In the genomic region with DNA sequence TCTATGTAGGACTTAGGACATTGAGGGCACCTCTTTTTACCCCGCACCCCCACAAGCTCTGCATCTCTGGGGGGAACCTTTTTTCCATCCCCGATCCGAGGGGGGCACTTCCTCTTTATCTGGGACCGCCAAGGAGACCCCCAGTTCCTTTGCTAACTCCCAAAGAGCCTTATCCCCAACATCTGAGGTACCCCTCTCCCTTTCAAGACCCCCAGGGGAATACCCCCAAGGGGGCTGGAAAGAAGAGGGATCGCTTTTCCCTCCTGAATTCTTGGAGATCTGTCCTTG, we compare ENCODE assay signal across 9 cellular contexts. TPM values are rescaled to one million over a fixed set of nuclear protein-coding genes. Genes with fewer than 3 reads are reported as not detected.
A peak's percentile ranks its signal among the peaks of the same experiment; 100 is the strongest.
DNase-seq lines count a peak whose midpoint lies in the region; ATAC-seq and TF ChIP-seq lines count a peak whose summit lies in the region.
"Had no signal": no experiment of that assay in that cellular context is flagged by ENCODE, and none has a peak within 500 bp of the region (broad histone marks: within the 10 kb centered on the region; RNA-seq: fewer than 3 reads in every experiment).

No MANE protein-coding gene starts in this region.

- peaks cover 7% of the 10 kb centered on the region for H3K9me3 Mint-ChIP-seq in activated CD4-positive, alpha-beta T cell treated with anti-CD3 and anti-CD28 coated beads, Interleukin-2, amount 10 ng/mL, durations not matched to agents 24 days and 14 days

- peak overlapping the region; percentile 58 for H3K27ac Mint-ChIP-seq in activated CD4-positive, alpha-beta T cell treated with anti-CD3 and anti-CD28 coated beads, Interleukin-2, amount 10 ng/mL, durations not matched to agents 24 days and 14 days

- peaks cover 20% of the 10 kb centered on the region for H3K36me3 Mint-ChIP-seq in activated CD4-positive, alpha-beta T cell treated with anti-CD3 and anti-CD28 coated beads, Interleukin-2, amount 10 ng/mL, durations not matched to agents 24 days and 14 days (ENCODE audit: low read depth)

- no peak for DNase-seq in activated CD4-positive, alpha-beta T cell treated with anti-CD3 and anti-CD28 coated beads, Interleukin-2, amount 10 ng/mL, durations not matched to agents 24 days and 14 days
- no peak for DNase-seq in activated CD4-positive, alpha-beta T cell treated with anti-CD3 and anti-CD28 coated beads for 48 hours
- DNase-seq in RWPE2 (ENCODE audit: low spot score) (no peak), fibroblast of the aortic adventitia (ENCODE audit: low read depth) (no peak), spleen (no peak), NCI-H1417 treated with DMSO at 0.1 percent for 48 hours (lab: John Stamatoyannopoulos, UW) (no peak)
- DNase-seq in effector CD4-positive, alpha-beta T cell, result no peak
- DNase-seq: NCI-H2107 had no signal

- no peaks in the 10 kb centered on the region for H3K9me3 ChIP-seq in RWPE2 (ENCODE audit: severe bottlenecking)
- peaks cover 0 to 4% (median 0%) of the 10 kb centered on the region in 8 donors for H3K9me3 ChIP-seq in spleen

- H3K27me3 ChIP-seq in RWPE2 (ENCODE audit: insufficient read depth, poor library complexity, severe bottlenecking) (peaks cover 5% of the 10 kb centered on the region), spleen (replicated peaks in 1 of 7) (peaks cover 0 to 45% (median 7%) of the 10 kb centered on the region in 7 donors)

- peak overlapping the region; percentile 87 for H3K4me3 Mint-ChIP-seq in activated CD4-positive, alpha-beta T cell treated with anti-CD3 and anti-CD28 coated beads, Interleukin-2, amount 10 ng/mL, durations not matched to agents 24 days and 14 days

- WGBS in spleen, 5 donors, result 34 to 59% (median 50%) methylated on average over 5 of the region's 5 CpGs

- no peak for TF ChIP-seq POLR2A in spleen (IDR thresholded peaks at IDR 0.05)

- H3K4me3 ChIP-seq in RWPE2 (ENCODE audit: severe bottlenecking), result peak overlapping the region; percentile 48
- H3K4me3 ChIP-seq in fibroblast of the aortic adventitia (ENCODE audit: low read depth, low read length), result peak overlapping the region; percentile 96
- H3K4me3 ChIP-seq in spleen, result peak overlapping the region in 7 of 8 donors; percentile 48 to 76 (median 52)

- H3K36me3 ChIP-seq in RWPE2 (ENCODE audit: low read depth) (no peaks in the 10 kb centered on the region), spleen (peaks cover 0 to 7% (median 3%) of the 10 kb centered on the region in 6 donors)

- peaks cover 44% of the 10 kb centered on the region for H3K4me1 Mint-ChIP-seq in activated CD4-positive, alpha-beta T cell treated with anti-CD3 and anti-CD28 coated beads, Interleukin-2, amount 10 ng/mL, durations not matched to agents 24 days and 14 days

- H3K27ac ChIP-seq in RWPE2 (ENCODE audit: poor library complexity, severe bottlenecking), result no peak overlapping the region
- H3K27ac ChIP-seq in spleen, result peak overlapping the region in 2 of 8 donors; percentile 85 to 87

- TF ChIP-seq CTCF in RWPE2 (IDR thresholded peaks at IDR 0.05; ENCODE audit: poor library complexity, severe bottlenecking) (no peak), fibroblast of the aortic adventitia (IDR thresholded peaks at IDR 0.05; ENCODE audit: insufficient read depth, low read length) (no peak), spleen (IDR thresholded peaks at IDR 0.05 in 8 of 11, conservative IDR thresholded peaks at IDR 0.05 in 3 of 11) (no peak)

- H3K4me1 ChIP-seq in RWPE2 (ENCODE audit: insufficient read depth, poor library complexity, severe bottlenecking) (no peaks in the 10 kb centered on the region), spleen (peaks cover 11 to 65% (median 52%) of the 10 kb centered on the region in 6 donors)

- peaks cover 36% of the 10 kb centered on the region for H3K27me3 Mint-ChIP-seq in activated CD4-positive, alpha-beta T cell treated with anti-CD3 and anti-CD28 coated beads, Interleukin-2, amount 10 ng/mL, durations not matched to agents 24 days and 14 days

- intact Hi-C loops in activated CD4-positive, alpha-beta T cell treated with anti-CD3 and anti-CD28 coated beads, Interleukin-2, amount 10 ng/mL, durations not matched to agents 24 days and 14 days (cut with micrococcal nuclease), result loop anchor here (5.0 kb wide), 1 partner anchor 205 kb away; the partner anchor contains the start of genes GPR108 and TRIP10
- intact Hi-C loops in spleen (cut with DNase I; ENCODE audit: low total_unique reads), result no loop called here

- ATAC-seq in RWPE2 (ENCODE audit: low read depth) (no peak), GM18502 (IDR thresholded peaks at IDR 0.05; ENCODE audit: poor library complexity, unreplicated experiment) (no peak)

RNA-seq across cellular contexts. Expression of gene TNFSF9, which starts 1.1 kb away (rescaled TPM):
- total RNA-seq in activated CD4-positive, alpha-beta T cell treated with anti-CD3 and anti-CD28 coated beads, Interleukin-2, amount 10 ng/mL, durations not matched to agents 24 days and 14 days, result 6.1 and 6.4 TPM in 2 replicates
- total RNA-seq in fibroblast of the aortic adventitia (ENCODE audit: low replicate concordance) (1.7 and 2.6 TPM in 2 replicates), spleen (1 to 10 TPM in 6 of 7 donors, under 1 TPM in 1; 0.72 to 4.1 (median 3.3) TPM)
- 1 to 10 TPM; 1.5 to 3.1 (median 2.7) TPM for polyA plus RNA-seq in spleen

RNA-seq across cellular contexts. Expression of gene TUBB4A, which starts 29.8 kb away (rescaled TPM):
- 2.8 and 3.3 TPM in 2 replicates for total RNA-seq in activated CD4-positive, alpha-beta T cell treated with anti-CD3 and anti-CD28 coated beads, Interleukin-2, amount 10 ng/mL, durations not matched to agents 24 days and 14 days
- total RNA-seq in fibroblast of the aortic adventitia (ENCODE audit: low replicate concordance), result 0.41 TPM in 1 of 2 replicates, not detected in the other
- 10 to 100 TPM; 11.4 to 23.8 (median 20.7) TPM for total RNA-seq in spleen
- 1 to 10 TPM; 1.7 to 7.2 (median 2.0) TPM for polyA plus RNA-seq in spleen

RNA-seq across cellular contexts. Expression of gene DENND1C, which starts 50.3 kb away (rescaled TPM):
- 63.7 and 67.6 TPM in 2 replicates for total RNA-seq in activated CD4-positive, alpha-beta T cell treated with anti-CD3 and anti-CD28 coated beads, Interleukin-2, amount 10 ng/mL, durations not matched to agents 24 days and 14 days
- total RNA-seq in fibroblast of the aortic adventitia (ENCODE audit: low replicate concordance) (not detected in 2 replicates), spleen (10 to 100 TPM; 39.3 to 70.9 (median 58.5) TPM)
- 10 to 100 TPM; 36.8 to 67.1 (median 65.1) TPM for polyA plus RNA-seq in spleen

RNA-seq across cellular contexts. Expression of gene CD70, which starts 59.0 kb away (rescaled TPM):
- 46.8 and 47.4 TPM in 2 replicates for total RNA-seq in activated CD4-positive, alpha-beta T cell treated with anti-CD3 and anti-CD28 coated beads, Interleukin-2, amount 10 ng/mL, durations not matched to agents 24 days and 14 days
- total RNA-seq in fibroblast of the aortic adventitia (ENCODE audit: low replicate concordance), result 0.09 TPM in 1 of 2 replicates, not detected in the other
- total RNA-seq in spleen, result 1 to 10 TPM in 6 of 7 donors, under 1 TPM in 1; 0.69 to 7.3 (median 3.0) TPM
- polyA plus RNA-seq in spleen, result 1 to 10 TPM; 3.6 to 6.6 (median 3.9) TPM

Comparison
In these comparisons a context has a peak if more than half of its experiments do, and no peak if none do; other contexts are left out.
1. RNA of gene DENND1C, which starts 50.3 kb away (total RNA-seq): 63.7 to 67.6 TPM in activated CD4-positive, alpha-beta T cell treated with anti-CD3 and anti-CD28 coated beads, Interleukin-2, amount 10 ng/mL, durations not matched to agents 24 days and 14 days and 39.3 to 70.9 TPM in spleen; not detected in fibroblast of the aortic adventitia; every median in the first group is over 10 times any median in the second.
2. Peak in every context shown above with its lines, with median percentiles within 50 percentile points of each other: H3K4me3 ChIP-seq.